Comparison of ENCODE assay signal across 20 cellular contexts in genomic region chr6:143691900-143692572, GRCh38. TPM values are rescaled to one million over a fixed set of nuclear protein-coding genes. Genes with fewer than 3 reads are reported as not detected.
A peak's percentile ranks its signal among the peaks of the same experiment; 100 is the strongest.
DNase-seq lines count a peak whose midpoint lies in the region; ATAC-seq and TF ChIP-seq lines count a peak whose summit lies in the region.
"Had no signal": no experiment of that assay in that cellular context is flagged by ENCODE, and none has a peak within 500 bp of the region (broad histone marks: within the 10 kb centered on the region; RNA-seq: fewer than 3 reads in every experiment).

No MANE protein-coding gene starts in this region.

- H3K27ac ChIP-seq in HUES64 (ENCODE audit: low read depth, low read length) (0 out of 2 replicates have a peak overlapping the region, but pooled peaks have one; percentile 2), coronary artery (peak overlapping the region; percentile 37 to 67), muscle layer of duodenum (ENCODE audit: low read length) (peak overlapping the region; percentile 60), stomach smooth muscle (ENCODE audit: low read length) (peak overlapping the region; percentile 74)
- H3K27ac ChIP-seq: foreskin keratinocyte, suprapubic skin had no signal

- H3K9me3 ChIP-seq in HUES64 (ENCODE audit: insufficient read depth, low read depth, low read length), result no peaks in the 10 kb centered on the region
- H3K9me3 ChIP-seq in muscle layer of duodenum (ENCODE audit: control insufficient read depth in 1 of 2, low read length in 2 of 2), result no peaks in the 10 kb centered on the region
- no peaks in the 10 kb centered on the region for H3K9me3 ChIP-seq in stomach smooth muscle (ENCODE audit: control insufficient read depth in 2 of 2, low read length in 2 of 2)
- H3K9me3 ChIP-seq: suprapubic skin had no signal

- TF ChIP-seq CTCF in coronary artery (IDR thresholded peaks at IDR 0.05), result no peak

- H3K4me3 ChIP-seq in HUES64 (ENCODE audit: low read length) (no peak overlapping the region), coronary artery (peak overlapping the region; percentile 27), muscle layer of duodenum (ENCODE audit: low read depth in 1 of 2, low read length in 2 of 2) (peak overlapping the region; percentile 11 to 27), stomach smooth muscle (ENCODE audit: low read length in 2 of 2) (peak overlapping the region; percentile 5 to 17)
- H3K4me3 ChIP-seq: suprapubic skin had no signal

- H3K27me3 ChIP-seq in HUES64 (ENCODE audit: insufficient read depth, low read length) (no peaks in the 10 kb centered on the region), muscle layer of duodenum (ENCODE audit: low read depth, low read length) (no peaks in the 10 kb centered on the region), stomach smooth muscle (ENCODE audit: control insufficient read depth in 1 of 2, insufficient read depth in 2 of 2, low read length in 2 of 2) (no peaks in the 10 kb centered on the region)
- H3K27me3 ChIP-seq: foreskin keratinocyte, suprapubic skin had no signal

- no peak overlapping the region for H3K9ac ChIP-seq in HUES64 (ENCODE audit: low read depth, low read length)
- peak overlapping the region in 1 of 2 donors; percentile 12 for H3K9ac ChIP-seq in stomach smooth muscle (ENCODE audit: low read length in 2 of 2)

- WGBS in HUES64, result 82% methylated on average over 6 of the region's 6 CpGs

- ATAC-seq in HG02610 (IDR thresholded peaks at IDR 0.05; ENCODE audit: unreplicated experiment), result no peak
- ATAC-seq: foreskin keratinocyte had no signal

- peaks cover 85% of the 10 kb centered on the region for H3K4me1 ChIP-seq in HUES64 (ENCODE audit: insufficient read depth, low read length)
- H3K4me1 ChIP-seq in muscle layer of duodenum (ENCODE audit: control insufficient read depth in 1 of 2, insufficient read depth in 2 of 2, low read length in 2 of 2), result peaks cover 18 to 83% of the 10 kb centered on the region in 2 donors
- peaks cover 47% of the 10 kb centered on the region for H3K4me1 ChIP-seq in stomach smooth muscle (ENCODE audit: control insufficient read depth, insufficient read depth, low read length)

- DNase-seq in coronary artery (ENCODE audit: low spot score) (no peak), NCI-H2081 (lab: John Stamatoyannopoulos, UW) (no peak), HK-2 (ENCODE audit: unreplicated experiment) (no peak), NCI-H1930 (lab: John Stamatoyannopoulos, UW) (no peak)
- DNase-seq: activated CD8-positive, alpha-beta memory T cell treated with anti-CD3 and anti-CD28 coated beads, Interleukin-2, amount 50 U/mL, for 4 hours; CD4-positive, alpha-beta memory T cell; DMS153; foreskin keratinocyte; kidney; midbrain; MM.1S; NCI-H1436 treated with DMSO at 0.1 percent for 48 hours; NCI-H82; stimulated activated CD4-positive, alpha-beta T cell treated with anti-CD3 and anti-CD28 coated beads, Interleukin-15, amount 100 ng/mL, for 24 hours; T-helper 1 cell had no signal

- H3K36me3 ChIP-seq in HUES64 (ENCODE audit: insufficient read depth, low read length) (no peaks in the 10 kb centered on the region), muscle layer of duodenum (ENCODE audit: control insufficient read depth in 1 of 2, insufficient read depth in 2 of 2, low read length in 2 of 2) (no peaks in the 10 kb centered on the region), stomach smooth muscle (ENCODE audit: control insufficient read depth in 2 of 2, insufficient read depth in 2 of 2, low read length in 2 of 2) (no peaks in the 10 kb centered on the region)
- H3K36me3 ChIP-seq: suprapubic skin had no signal

RNA-seq across cellular contexts. Expression of gene PHACTR2, which starts 14.3 kb away (rescaled TPM):
- polyA plus RNA-seq in HUES64 (2013, experiment 1 of 2), result 37.1 TPM
- polyA plus RNA-seq in HUES64 (2013, experiment 2 of 2), result 27.4 TPM

Comparison
In these comparisons a context has a peak if more than half of its experiments do, and no peak if none do; other contexts are left out.
1. H3K27ac ChIP-seq: peak in every context shown above with its lines; median percentile 74 in stomach smooth muscle; 60 in muscle layer of duodenum; 52 in coronary artery; 2 in HUES64.